In genomic region chr4:40874331-40874730, GRCh38 we compare ENCODE assay signal across 16 cellular contexts.
A peak's percentile ranks its signal among the peaks of the same experiment; 100 is the strongest.
DNase-seq lines count a peak whose midpoint lies in the region; ATAC-seq and TF ChIP-seq lines count a peak whose summit lies in the region.
"Had no signal": no experiment of that assay in that cellular context is flagged by ENCODE, and none has a peak within 500 bp of the region (broad histone marks: within the 10 kb centered on the region; RNA-seq: fewer than 3 reads in every experiment).

No MANE protein-coding gene starts in this region.

- no peak overlapping the region for H3K4ac ChIP-seq in mesendoderm (ENCODE audit: low read depth, low read length)

- POLR2A ChIA-PET in WTC11 (lab: Charles Lee) = no interaction called here

- CTCF ChIA-PET in WTC11 (lab: Charles Lee) = interaction anchor here (0.8 to 3.5 kb wide), 7 partner anchors 10 to 54 kb away, joined by 3 to 18 read pairs (median 6); no protein-coding TSS in a partner anchor

- no peak overlapping the region for H3K4me3 Mint-ChIP-seq in WTC11
- no peak overlapping the region for H3K4me3 Mint-ChIP-seq in progenitor cell of endocrine pancreas (ENCODE audit: low read depth)
- H3K4me3 Mint-ChIP-seq: CD8-positive, alpha-beta memory T cell had no signal

- H3K4me3 ChIP-seq in cardiac muscle cell (peak overlapping the region; percentile 1), left ventricle myocardium inferior (no peak overlapping the region), mesendoderm (ENCODE audit: low read length) (no peak overlapping the region)
- H3K4me3 ChIP-seq: BLaER1 had no signal

- no peaks in the 10 kb centered on the region for H3K36me3 Mint-ChIP-seq in WTC11
- peaks cover 7% of the 10 kb centered on the region for H3K36me3 Mint-ChIP-seq in progenitor cell of endocrine pancreas (ENCODE audit: insufficient read depth)
- H3K36me3 Mint-ChIP-seq: CD8-positive, alpha-beta memory T cell had no signal

- no peak overlapping the region; the same call in 1 of the 2 replicates for H3K27ac Mint-ChIP-seq in WTC11
- H3K27ac Mint-ChIP-seq in progenitor cell of endocrine pancreas = peak overlapping the region; percentile 85

- H3K4me1 Mint-ChIP-seq in WTC11 (peaks cover 13% of the 10 kb centered on the region), progenitor cell of endocrine pancreas (ENCODE audit: low read depth) (peaks cover 35% of the 10 kb centered on the region)
- H3K4me1 Mint-ChIP-seq: CD8-positive, alpha-beta memory T cell had no signal

- H4K5ac ChIP-seq in mesendoderm (ENCODE audit: low read length) = no peak overlapping the region

- H3K27ac ChIP-seq in cardiac muscle cell (peak overlapping the region; percentile 91), left ventricle myocardium inferior (replicated peaks) (no peak overlapping the region), mesendoderm (ENCODE audit: low read depth, low read length) (no peak overlapping the region)
- H3K27ac ChIP-seq: 22Rv1, BLaER1 had no signal

- H3K4me1 ChIP-seq in cardiac muscle cell (ENCODE audit: low read depth) (peaks cover 33% of the 10 kb centered on the region), left ventricle myocardium inferior (peaks cover 14% of the 10 kb centered on the region), mesendoderm (ENCODE audit: control insufficient read depth, low read depth, low read length) (peaks cover 8% of the 10 kb centered on the region)
- H3K4me1 ChIP-seq: BLaER1, Caco-2 had no signal

- no peak overlapping the region for H3K23ac ChIP-seq in mesendoderm (ENCODE audit: low read length)

- H2BK5ac ChIP-seq in mesendoderm (ENCODE audit: low read length) = no peak overlapping the region

- no peaks in the 10 kb centered on the region for H3K79me2 ChIP-seq in mesendoderm (ENCODE audit: control insufficient read depth, insufficient read depth, low read length)

- H2BK120ac ChIP-seq in mesendoderm (ENCODE audit: low read depth, low read length) = no peak overlapping the region

- no peaks in the 10 kb centered on the region for H3K27me3 Mint-ChIP-seq in WTC11 (ENCODE audit: low read depth)
- no peaks in the 10 kb centered on the region for H3K27me3 Mint-ChIP-seq in progenitor cell of endocrine pancreas

- H3K79me1 ChIP-seq in mesendoderm (ENCODE audit: low read length) = no peaks in the 10 kb centered on the region

- H3K36me3 ChIP-seq in cardiac muscle cell = no peaks in the 10 kb centered on the region
- H3K36me3 ChIP-seq in left ventricle myocardium inferior = peaks cover 18% of the 10 kb centered on the region
- no peaks in the 10 kb centered on the region for H3K36me3 ChIP-seq in mesendoderm (ENCODE audit: control insufficient read depth, insufficient read depth, low read length)
- H3K36me3 ChIP-seq: BLaER1 had no signal

- ATAC-seq in WTC11 = peak; percentile 34

- H2BK15ac ChIP-seq in mesendoderm (replicated peaks; ENCODE audit: low read depth) = no peak overlapping the region

- H3K56ac ChIP-seq in mesendoderm (ENCODE audit: low read length) = no peak overlapping the region

- TF ChIP-seq CTCF in cardiac muscle cell (IDR thresholded peaks at IDR 0.05; ENCODE audit: low read depth, low read length) (no peak), left ventricle myocardium inferior (IDR thresholded peaks at IDR 0.05; ENCODE audit: borderline replicate concordance) (no peak), WTC11 (IDR thresholded peaks at IDR 0.05) (no peak), progenitor cell of endocrine pancreas (IDR thresholded peaks at IDR 0.05; ENCODE audit: unreplicated experiment) (no peak)

- H3K9me3 Mint-ChIP-seq in WTC11 (no peaks in the 10 kb centered on the region), progenitor cell of endocrine pancreas (ENCODE audit: low read depth) (no peaks in the 10 kb centered on the region)
- H3K9me3 Mint-ChIP-seq: CD8-positive, alpha-beta memory T cell had no signal

- H2AK5ac ChIP-seq in mesendoderm (ENCODE audit: low read length) = no peak overlapping the region

- no peak overlapping the region for H3K9ac ChIP-seq in mesendoderm (ENCODE audit: low read length)
- H3K9ac ChIP-seq: BLaER1 had no signal

- DNase-seq in cardiac muscle cell (ENCODE audit: low read depth in 1 of 2, low spot score in 1 of 2) = peak in 1 of 2 donors; percentile 38
- no peak for DNase-seq in left ventricle myocardium inferior
- no peak for DNase-seq in WTC11 (ENCODE audit: low spot score)
- DNase-seq in mesendoderm = peak; percentile 72
- DNase-seq in progenitor cell of endocrine pancreas (ENCODE audit: low spot score, unreplicated experiment) = no peak
- no peak for DNase-seq in NCI-H226
- no peak for DNase-seq in SHP77 (lab: John Stamatoyannopoulos, UW)
- no peak for DNase-seq in central memory CD4-positive, alpha-beta T cell
- DNase-seq: AML-193; Caco-2; CD8-positive, alpha-beta memory T cell; DMS53; GF-D8; IMR-90 had no signal

- WGBS in mesendoderm (ENCODE audit: extremely low coverage, insufficient coverage, low lambda C conversion rate) = no CpG with 5 or more reads among the region's 7 CpGs

- intact Hi-C loops in left ventricle myocardium inferior (cut with micrococcal nuclease) = no loop called here

- no peak overlapping the region for H3K18ac ChIP-seq in mesendoderm (ENCODE audit: low read length)

- H3K9me3 ChIP-seq in cardiac muscle cell (ENCODE audit: low read depth) (no peaks in the 10 kb centered on the region), left ventricle myocardium inferior (replicated peaks) (no peaks in the 10 kb centered on the region)
- H3K9me3 ChIP-seq: BLaER1, Caco-2 had no signal

- no peaks in the 10 kb centered on the region for H3K27me3 ChIP-seq in cardiac muscle cell
- H3K27me3 ChIP-seq in left ventricle myocardium inferior (ENCODE audit: low read depth) = no peaks in the 10 kb centered on the region
- no peaks in the 10 kb centered on the region for H3K27me3 ChIP-seq in mesendoderm (ENCODE audit: insufficient read depth, low read length, poor library complexity)
- H3K27me3 ChIP-seq: BLaER1 had no signal

- H3K4me2 ChIP-seq in mesendoderm (ENCODE audit: low read length) = no peak overlapping the region
- H3K4me2 ChIP-seq: BLaER1 had no signal

- no peak overlapping the region for H4K8ac ChIP-seq in mesendoderm (ENCODE audit: low read depth, low read length)

TF ChIP-seq in WTC11, 78 proteins besides CTCF, POLR2A, EP300 and RAD21 (continues in another document):
- TF ChIP-seq ATF1 (CRISPR knock-in tag; IDR thresholded peaks at IDR 0.05) (no peak), ZNF532 (CRISPR knock-in tag; IDR thresholded peaks at IDR 0.05; ENCODE audit: borderline replicate concordance) (no peak), ZNF121 (CRISPR knock-in tag; IDR thresholded peaks at IDR 0.05) (no peak), TEAD4 (CRISPR knock-in tag; IDR thresholded peaks at IDR 0.05) (no peak), ZNF423 (CRISPR knock-in tag; IDR thresholded peaks at IDR 0.05) (no peak), TCF7 (CRISPR knock-in tag; IDR thresholded peaks at IDR 0.05; ENCODE audit: low read depth) (no peak), NR3C1 (CRISPR knock-in tag; conservative IDR thresholded peaks at IDR 0.05; ENCODE audit: low read depth) (no peak), GRHL2 (CRISPR knock-in tag; IDR thresholded peaks at IDR 0.05; ENCODE audit: insufficient replicate concordance, severe bottlenecking) (no peak), CREM (CRISPR knock-in tag; IDR thresholded peaks at IDR 0.05) (no peak), TEAD1 (CRISPR knock-in tag; IDR thresholded peaks at IDR 0.05) (no peak), OVOL2 (CRISPR knock-in tag; IDR thresholded peaks at IDR 0.05; ENCODE audit: borderline replicate concordance) (no peak), E2F5 (CRISPR knock-in tag; IDR thresholded peaks at IDR 0.05) (no peak), JAZF1 (CRISPR knock-in tag; IDR thresholded peaks at IDR 0.05) (no peak)
